ENCODE assay signal across 7 cellular contexts in genomic region chr4:81214144-81214517, GRCh38. TPM values are rescaled to one million over a fixed set of nuclear protein-coding genes. Genes with fewer than 3 reads are reported as not detected.
DNase-seq lines count a peak whose midpoint lies in the region; ATAC-seq and TF ChIP-seq lines count a peak whose summit lies in the region.

No MANE protein-coding gene starts in this region.

- no peaks in the 10 kb centered on the region for H3K36me3 Mint-ChIP-seq in activated T-helper 1 cell treated with anti-CD3 and anti-CD28 coated beads, Interleukin-12 subunit alpha, Interleukin-12 subunit beta, Interleukin-2, Interleukin-4 antibody, amounts not matched to agents 30 ng/mL and 10 ng/mL and 1 ng/mL, durations not matched to agents 14 hours and 24 hours and 36 hours (ENCODE audit: low read depth)

- peaks cover 5% of the 10 kb centered on the region for H3K27me3 ChIP-seq in gastroesophageal sphincter

- no peak overlapping the region for H3K27ac Mint-ChIP-seq in activated T-helper 1 cell treated with anti-CD3 and anti-CD28 coated beads, Interleukin-12 subunit alpha, Interleukin-12 subunit beta, Interleukin-2, Interleukin-4 antibody, amounts not matched to agents 30 ng/mL and 10 ng/mL and 1 ng/mL, durations not matched to agents 14 hours and 24 hours and 36 hours

- POLR2A ChIA-PET in HEK293 (lab: Yijun Ruan, JAX), result no interaction called here

- H3K9me3 Mint-ChIP-seq in activated T-helper 1 cell treated with anti-CD3 and anti-CD28 coated beads, Interleukin-12 subunit alpha, Interleukin-12 subunit beta, Interleukin-2, Interleukin-4 antibody, amounts not matched to agents 30 ng/mL and 10 ng/mL and 1 ng/mL, durations not matched to agents 14 hours and 24 hours and 36 hours, result no peaks in the 10 kb centered on the region

- H3K4me1 Mint-ChIP-seq in activated T-helper 1 cell treated with anti-CD3 and anti-CD28 coated beads, Interleukin-12 subunit alpha, Interleukin-12 subunit beta, Interleukin-2, Interleukin-4 antibody, amounts not matched to agents 30 ng/mL and 10 ng/mL and 1 ng/mL, durations not matched to agents 14 hours and 24 hours and 36 hours (ENCODE audit: low read depth), result no peaks in the 10 kb centered on the region

- H3K4me1 ChIP-seq in HEK293 (ENCODE audit: control insufficient read depth, insufficient read depth, low read length) (no peaks in the 10 kb centered on the region), gastroesophageal sphincter (peaks cover 0 to 34% (median 4%) of the 10 kb centered on the region in 3 donors)

- no peak overlapping the region for H3K27ac ChIP-seq in HEK293 (ENCODE audit: extremely low read depth, low read depth, low read length)
- H3K27ac ChIP-seq in gastroesophageal sphincter, result peak overlapping the region; percentile 68 to 91 (median 88)

- TF ChIP-seq CTCF in HEK293 (tag by site-specific recombination; IDR thresholded peaks at IDR 0.05) (no peak), gastroesophageal sphincter (IDR thresholded peaks at IDR 0.05) (no peak)

- CTCF ChIA-PET in HEK293 (lab: Yijun Ruan, JAX), result interaction anchor here (0.7 kb wide), 1 partner anchor 1284 kb away, joined by 3 read pairs; no protein-coding TSS in a partner anchor

- H3K4me3 ChIP-seq in HEK293 (ENCODE audit: low read depth, low read length), result peak overlapping the region; percentile 23; the same call in 1 of the 2 replicates
- peak overlapping the region; percentile 76 for H3K4me3 ChIP-seq in gastroesophageal sphincter
- H3K4me3 ChIP-seq in skeletal muscle cell (ENCODE audit: low read depth, low read length), result peak overlapping the region; percentile 45

- H3K9me3 ChIP-seq in HEK293 (ENCODE audit: control insufficient read depth, insufficient read depth, low read depth, low read length) (no peaks in the 10 kb centered on the region), gastroesophageal sphincter (no peaks in the 10 kb centered on the region)

- TF ChIP-seq EP300 in gastroesophageal sphincter (IDR thresholded peaks at IDR 0.05), result no peak

- intact Hi-C loops in activated T-helper 1 cell treated with anti-CD3 and anti-CD28 coated beads, Interleukin-12 subunit alpha, Interleukin-12 subunit beta, Interleukin-2, Interleukin-4 antibody, amounts not matched to agents 30 ng/mL and 10 ng/mL and 1 ng/mL, durations not matched to agents 14 hours and 24 hours and 36 hours (cut with micrococcal nuclease), result no loop called here

- WGBS in gastroesophageal sphincter (ENCODE audit: low coverage in 1 of 2), 2 donors, result 19 to 22% methylated on average over 4 to 6 of the region's 7 CpGs

- H3K27me3 Mint-ChIP-seq in activated T-helper 1 cell treated with anti-CD3 and anti-CD28 coated beads, Interleukin-12 subunit alpha, Interleukin-12 subunit beta, Interleukin-2, Interleukin-4 antibody, amounts not matched to agents 30 ng/mL and 10 ng/mL and 1 ng/mL, durations not matched to agents 14 hours and 24 hours and 36 hours (ENCODE audit: insufficient read depth), result peaks cover 28% of the 10 kb centered on the region

- TF ChIP-seq POLR2A in gastroesophageal sphincter (IDR thresholded peaks at IDR 0.05), result no peak

- ATAC-seq in gastroesophageal sphincter (no peak), HG03521 (IDR thresholded peaks at IDR 0.05; ENCODE audit: unreplicated experiment) (no peak)

- DNase-seq in activated T-helper 1 cell treated with anti-CD3 and anti-CD28 coated beads, Interleukin-12 subunit alpha, Interleukin-12 subunit beta, Interleukin-2, Interleukin-4 antibody, amounts not matched to agents 30 ng/mL and 10 ng/mL and 1 ng/mL, durations not matched to agents 14 hours and 24 hours and 36 hours (ENCODE audit: low spot score), result no peak
- no peak for DNase-seq in skeletal muscle cell (ENCODE audit: low read depth)
- no peak for DNase-seq in NCI-H1048 (lab: John Stamatoyannopoulos, UW)
- no peak for DNase-seq in OCI-M1 (lab: John Stamatoyannopoulos, UW)

- H3K36me3 ChIP-seq in HEK293 (ENCODE audit: control insufficient read depth in 2 of 2, insufficient read depth in 1 of 2, low read length in 2 of 2), result no peaks in the 10 kb centered on the region
- H3K36me3 ChIP-seq in gastroesophageal sphincter, result no peaks in the 10 kb centered on the region

- H3K4me3 Mint-ChIP-seq in activated T-helper 1 cell treated with anti-CD3 and anti-CD28 coated beads, Interleukin-12 subunit alpha, Interleukin-12 subunit beta, Interleukin-2, Interleukin-4 antibody, amounts not matched to agents 30 ng/mL and 10 ng/mL and 1 ng/mL, durations not matched to agents 14 hours and 24 hours and 36 hours, result peak overlapping the region; percentile 71

TF ChIP-seq in HEK293, 187 proteins besides CTCF, POLR2A, EP300 and RAD21:
- TF ChIP-seq ZNF555 (tag by site-specific recombination; conservative IDR thresholded peaks at IDR 0.05) (no peak), ZNF223 (tag by site-specific recombination; IDR thresholded peaks at IDR 0.05) (no peak), IKZF3 (tag by site-specific recombination; IDR thresholded peaks at IDR 0.05) (no peak)

RNA-seq across cellular contexts. Expression of gene PRKG2, which starts 0.9 kb away (rescaled TPM):
- 0.10 and 0.20 TPM in 2 replicates for total RNA-seq in activated T-helper 1 cell treated with anti-CD3 and anti-CD28 coated beads, Interleukin-12 subunit alpha, Interleukin-12 subunit beta, Interleukin-2, Interleukin-4 antibody, amounts not matched to agents 30 ng/mL and 10 ng/mL and 1 ng/mL, durations not matched to agents 14 hours and 24 hours and 36 hours
- total RNA-seq in gastroesophageal sphincter, result 10 to 100 TPM in 3 of 4 donors, 1 to 10 TPM in 1; 3.9 to 24.9 (median 13.6) TPM

Comparison
In these comparisons a context has a peak if more than half of its experiments do, and no peak if none do; other contexts are left out.
1. H3K4me3 ChIP-seq: peak in every context shown above with its lines; median percentile 76 in gastroesophageal sphincter; 45 in skeletal muscle cell; 23 in HEK293.